1 cellular context compared by ENCODE assay signal in genomic region chr4:105343523-105343931, GRCh38.
TF ChIP-seq lines count a peak whose summit lies in the region.

No MANE protein-coding gene starts in this region.

TF ChIP-seq in HEK293, 187 proteins besides CTCF, POLR2A, EP300 and RAD21 (continued from another document):
- TF ChIP-seq REST (tag by site-specific recombination; IDR thresholded peaks at IDR 0.05): no peak
- TF ChIP-seq ZNF629 (tag by site-specific recombination; IDR thresholded peaks at IDR 0.05): no peak
- TF ChIP-seq FEZF1 (tag by site-specific recombination; IDR thresholded peaks at IDR 0.05): peak; percentile 50; the same call in 1 of the 2 replicates
TF ChIP-seq in HEK293: peak in this region for 4.
